Comparison of ENCODE assay signal across 14 cellular contexts in genomic region chr6:10451828-10452509, GRCh38. TPM values are rescaled to one million over a fixed set of nuclear protein-coding genes. Genes with fewer than 3 reads are reported as not detected.
DNase-seq lines count a peak whose midpoint lies in the region; ATAC-seq, FAIRE-seq and TF ChIP-seq lines count a peak whose summit lies in the region.
"Had no signal": no experiment of that assay in that cellular context is flagged by ENCODE, and none has a peak within 500 bp of the region (broad histone marks: within the 10 kb centered on the region; RNA-seq: fewer than 3 reads in every experiment).

No MANE protein-coding gene starts in this region.

- H3K14ac ChIP-seq in IMR-90 (replicated peaks; ENCODE audit: low read depth, low read length) (no peak overlapping the region), H9 (ENCODE audit: insufficient read depth, low read length) (no peak overlapping the region)

- TF ChIP-seq CTCF in A549 (IDR thresholded peaks at IDR 0.05), result no peak
- no peak for TF ChIP-seq CTCF in IMR-90 (conservative IDR thresholded peaks at IDR 0.05; ENCODE audit: low read depth, low read length)
- no peak for TF ChIP-seq CTCF in astrocyte of the spinal cord (IDR thresholded peaks at IDR 0.05; ENCODE audit: low read depth, low read length)
- TF ChIP-seq CTCF in lower leg skin (IDR thresholded peaks at IDR 0.05), result no peak
- no peak for TF ChIP-seq CTCF in H9 (conservative IDR thresholded peaks at IDR 0.05)

- peaks cover 0 to 7% of the 10 kb centered on the region in 2 experiments; a peak in 2 of 4 replicates for H3K4me1 Mint-ChIP-seq in H9

- H3T11ph ChIP-seq in H9 (ENCODE audit: low read length), result no peak overlapping the region

- H4K20me1 ChIP-seq in IMR-90 (ENCODE audit: insufficient read depth, low read length) (no peaks in the 10 kb centered on the region), H9 (ENCODE audit: control insufficient read depth, insufficient read depth, insufficient read length) (no peaks in the 10 kb centered on the region)

- H3K9me3 Mint-ChIP-seq in H9, result no peaks in the 10 kb centered on the region

- no peaks in the 10 kb centered on the region for H3K36me3 Mint-ChIP-seq in H9 (ENCODE audit: insufficient read depth in 1 of 3, low read depth in 3 of 3)

- H2AFZ ChIP-seq in IMR-90 (replicated peaks; ENCODE audit: low read length, poor library complexity), result peak overlapping the region; percentile 63
- no peak overlapping the region for H2AFZ ChIP-seq in H9 (ENCODE audit: low read length)

- no peak overlapping the region for H2AK5ac ChIP-seq in IMR-90 (ENCODE audit: low read depth, low read length)
- H2AK5ac ChIP-seq in H9 (ENCODE audit: insufficient read length, low read length), result no peak overlapping the region

- no peak overlapping the region for H2BK120ac ChIP-seq in IMR-90 (ENCODE audit: low read depth, low read length)
- H2BK120ac ChIP-seq in H9 (ENCODE audit: low read depth, low read length, poor library complexity, severe bottlenecking), result no peak overlapping the region

- H3K4me2 ChIP-seq in A549 (peak overlapping the region; percentile 73), IMR-90 (ENCODE audit: low read depth, low read length) (no peak overlapping the region), H9 (ENCODE audit: insufficient read depth, insufficient read length, low read length) (no peak overlapping the region)

- BruUV-seq in IMR-90 (replicated peaks; lab: Mats Ljungman, UMichigan), result no TSS peak

- H2BK5ac ChIP-seq in IMR-90 (ENCODE audit: low read depth, low read length, poor library complexity, severe bottlenecking) (no peak overlapping the region), H9 (ENCODE audit: insufficient read length, low read length) (no peak overlapping the region)

- ATAC-seq in A549, result peak; percentile 98 to 100
- peak; percentile 83 for ATAC-seq in IMR-90 (ENCODE audit: low read depth)
- no peak for ATAC-seq in HG03378 (IDR thresholded peaks at IDR 0.05; ENCODE audit: unreplicated experiment)
- ATAC-seq: K562 had no signal

- H3K27me3 ChIP-seq in IMR-90 (ENCODE audit: control insufficient read depth, insufficient read depth, low read length), result no peaks in the 10 kb centered on the region
- H3K27me3 ChIP-seq in H9 (ENCODE audit: insufficient read depth, low read length), result no peaks in the 10 kb centered on the region
- H3K27me3 ChIP-seq: BE2C had no signal

- H3K23ac ChIP-seq in IMR-90 (ENCODE audit: low read depth, low read length) (no peak overlapping the region), H9 (ENCODE audit: insufficient read length, low read depth, low read length) (no peak overlapping the region)

- intact Hi-C loops in IMR-90 (cut with micrococcal nuclease), result no loop called here
- intact Hi-C loops in lower leg skin (cut with DNase I; ENCODE audit: low total_unique reads), result no loop called here

- H2BK15ac ChIP-seq in IMR-90 (ENCODE audit: low read depth, low read length) (no peak overlapping the region), H9 (ENCODE audit: low read depth, low read length) (no peak overlapping the region)

- H3K56ac ChIP-seq in IMR-90 (ENCODE audit: extremely low read depth, insufficient read depth, low read length), result no peak overlapping the region
- no peak overlapping the region for H3K56ac ChIP-seq in H9 (ENCODE audit: insufficient read length, low read depth, low read length)

- DNase-seq in A549 (ENCODE audit: low read depth in 1 of 2, low spot score in 1 of 2) (peak; percentile 81 to 98), IMR-90 (peak; percentile 50), astrocyte of the spinal cord (ENCODE audit: low read depth, low spot score) (peak; percentile 76), lower leg skin (ENCODE audit: low spot score in 2 of 2) (peak; percentile 63 to 87), H9 (no peak), NCI-H1436 treated with DMSO at 0.1 percent for 48 hours (lab: John Stamatoyannopoulos, UW) (no peak)
- DNase-seq in activated CD8-positive, alpha-beta memory T cell treated with anti-CD3 and anti-CD28 coated beads for 24 hours, result no peak
- DNase-seq: BE2C, caudate nucleus, OCI-M1 had no signal

- H4K5ac ChIP-seq in IMR-90 (ENCODE audit: low read depth, low read length), result no peak overlapping the region
- H4K5ac ChIP-seq in H9 (ENCODE audit: insufficient read length, low read depth, low read length), result no peak overlapping the region

- 8% methylated on average over 11 of the region's 11 CpGs for WGBS in A549 (ENCODE audit: missing lambda C conversion rate)
- WGBS in IMR-90 (ENCODE audit: extremely low coverage in 2 of 2, insufficient read length in 1 of 2), 2 experiments, result no CpG with 5 or more reads among the region's 11 CpGs
- 27 to 39% methylated on average over 11 of the region's 11 CpGs for WGBS in lower leg skin, 2 donors
- WGBS in H9 (ENCODE audit: extremely low coverage, insufficient read length, low lambda C conversion rate), result no CpG with 5 or more reads among the region's 11 CpGs

- no peak overlapping the region for H3K4me3 Mint-ChIP-seq in H9

- CTCF ChIA-PET in A549 (lab: Yijun Ruan, JAX) (interaction anchor here (0.9 to 4.8 kb wide), 3 partner anchors 11 to 27 kb away, joined by 3 to 26 read pairs (median 6); no protein-coding TSS in a partner anchor), IMR-90 (lab: Yijun Ruan, JAX) (no interaction called here)

- in situ Hi-C loops in IMR-90 (cut with MboI; ENCODE audit: low sequenced_read_pairs), result no loop called here
- in situ Hi-C loops in astrocyte of the spinal cord (cut with HindIII; ENCODE audit: low sequenced_read_pairs), result no loop called here

- H3K4me3 ChIP-seq in A549 (no peak overlapping the region), IMR-90 (ENCODE audit: insufficient read depth, low read depth, low read length) (no peak overlapping the region), astrocyte of the spinal cord (ENCODE audit: low read depth, low read length) (no peak overlapping the region), lower leg skin (ENCODE audit: low read depth, poor library complexity, severe bottlenecking) (no peak overlapping the region)
- H3K4me3 ChIP-seq: K562 had no signal

- H3K27ac ChIP-seq in A549 (peak overlapping the region; percentile 88 to 99), IMR-90 (ENCODE audit: insufficient read depth, low read length) (no peak overlapping the region), H9 (ENCODE audit: insufficient read length, low read depth, low read length) (no peak overlapping the region)

- H3K9ac ChIP-seq in IMR-90 (ENCODE audit: low read depth, low read length) (no peak overlapping the region), H9 (ENCODE audit: extremely low read depth, insufficient read length, low read length) (no peak overlapping the region)

- no peaks in the 10 kb centered on the region for H3K79me1 ChIP-seq in IMR-90 (ENCODE audit: low read depth in 1 of 2, low read length in 2 of 2)
- no peaks in the 10 kb centered on the region for H3K79me1 ChIP-seq in H9 (ENCODE audit: insufficient read depth, low read depth, low read length, poor library complexity, severe bottlenecking)

- H3K27me3 Mint-ChIP-seq in H9 (ENCODE audit: low read depth), result peaks cover 2% of the 10 kb centered on the region; the same call in 1 of the 2 replicates

- peak; percentile 28 for FAIRE-seq in A549 (lab: Jason Lieb, UNC)
- FAIRE-seq: K562 had no signal

- no peak overlapping the region for H2BK12ac ChIP-seq in H9 (ENCODE audit: insufficient read length, low read depth, low read length)

- no peaks in the 10 kb centered on the region for H3K36me3 ChIP-seq in IMR-90 (ENCODE audit: control insufficient read depth, insufficient read depth, low read length)
- H3K36me3 ChIP-seq: BE2C had no signal

- no peak overlapping the region for H3K18ac ChIP-seq in IMR-90 (ENCODE audit: low read depth, low read length)
- H3K18ac ChIP-seq in H9 (ENCODE audit: insufficient read length, low read depth, low read length), result no peak overlapping the region

- no peak for TF ChIP-seq POLR2A in A549 (IDR thresholded peaks at IDR 0.05; ENCODE audit: low read length)
- TF ChIP-seq POLR2A in IMR-90 (IDR thresholded peaks at IDR 0.05; ENCODE audit: low read depth, low read length), result no peak
- no peak for TF ChIP-seq POLR2A in lower leg skin (IDR thresholded peaks at IDR 0.05)

- H4K91ac ChIP-seq in IMR-90 (ENCODE audit: insufficient read depth, low read depth, low read length), result no peak overlapping the region
- H4K91ac ChIP-seq in H9 (ENCODE audit: insufficient read length, low read depth, low read length), result no peak overlapping the region

- TF ChIP-seq EP300 in A549 (IDR thresholded peaks at IDR 0.05), result peak; percentile 66 to 82; a peak in 3 of 5 replicates

- H3K79me2 ChIP-seq in H9 (ENCODE audit: insufficient read depth, low read length), result no peaks in the 10 kb centered on the region

- no peak overlapping the region for H2AK9ac ChIP-seq in IMR-90 (replicated peaks; ENCODE audit: low read depth, low read length, poor library complexity)

- H3K23me2 ChIP-seq in H9 (ENCODE audit: insufficient read length, low read depth, low read length, poor library complexity, severe bottlenecking), result no peaks in the 10 kb centered on the region

- H3K27ac Mint-ChIP-seq in H9, result peak overlapping the region in 1 of 3 experiments; percentile 19; a peak in 1 of 7 replicates

- H3K4me1 ChIP-seq in A549 (peaks cover 35% of the 10 kb centered on the region), IMR-90 (ENCODE audit: control insufficient read depth, insufficient read depth, low read length) (no peaks in the 10 kb centered on the region), H9 (ENCODE audit: insufficient read depth, low read length) (no peaks in the 10 kb centered on the region)
- H3K4me1 ChIP-seq: BE2C had no signal

- no peak overlapping the region for H2BK20ac ChIP-seq in IMR-90 (ENCODE audit: low read depth, low read length)
- H2BK20ac ChIP-seq in H9 (ENCODE audit: low read depth, low read length, poor library complexity, severe bottlenecking), result no peak overlapping the region

- no peak overlapping the region for H3K4ac ChIP-seq in IMR-90 (ENCODE audit: low read depth, low read length)
- no peak overlapping the region for H3K4ac ChIP-seq in H9 (ENCODE audit: low read depth, low read length)

- POLR2A ChIA-PET in A549 (lab: Yijun Ruan, JAX), result interaction anchor here (0.6 to 1.8 kb wide), 2 partner anchors 10 to 32 kb away, joined by 4 to 14 read pairs; no protein-coding TSS in a partner anchor
- POLR2A ChIA-PET in IMR-90 (lab: Charles Lee; ENCODE audit: unreplicated experiment), result no interaction called here

- H3K9me3 ChIP-seq in A549 (no peaks in the 10 kb centered on the region), IMR-90 (ENCODE audit: control insufficient read depth, insufficient read depth, low read length) (no peaks in the 10 kb centered on the region; the same call in 1 of the 2 replicates), H9 (ENCODE audit: control insufficient read depth, low read depth, low read length) (no peaks in the 10 kb centered on the region)
- H3K9me3 ChIP-seq: BE2C had no signal

- TF ChIP-seq RAD21 in A549 (conservative IDR thresholded peaks at IDR 0.05 in 1 of 2, IDR thresholded peaks at IDR 0.05 in 1 of 2), result peak in 1 of 2 experiments; percentile 24; a peak in 1 of 5 replicates
- TF ChIP-seq RAD21 in IMR-90 (IDR thresholded peaks at IDR 0.05; ENCODE audit: low read length), result no peak

- no peaks in the 10 kb centered on the region for H3K9me1 ChIP-seq in IMR-90 (ENCODE audit: insufficient read depth, low read length)

- dilution Hi-C loops in IMR-90 (cut with HindIII; ENCODE audit: low sequenced_read_pairs, unreplicated experiment), result no loop called here

- no peak overlapping the region for H4K8ac ChIP-seq in IMR-90 (ENCODE audit: low read depth in 2 of 2, low read length in 2 of 2)
- H4K8ac ChIP-seq in H9 (replicated peaks; ENCODE audit: insufficient read length, low read depth, low read length), result no peak overlapping the region

RNA-seq across cellular contexts. Expression of gene TFAP2A, which starts 37.1 kb away (rescaled TPM):
- polyA plus RNA-seq in A549 (2011; rRNA removed), result 10.8 and 13.1 TPM in 2 replicates
- 17.4 and 22.2 TPM in 2 replicates for polyA plus RNA-seq in A549 (2012; cell fraction: cytosol; rRNA removed)
- 21.1 and 32.8 TPM in 2 replicates for polyA plus RNA-seq in A549 (2012; cell fraction: nucleus; rRNA removed)
- 26.0 to 31.4 TPM (median 26.9 TPM) in 3 replicates for polyA plus RNA-seq in A549 (2017; fragmentation: RNase III; extraction: RNeasy Plus Mini Kit Qiagen cat#74134 plus additional on column Dnase treatment)
- 8.5 and 10.3 TPM in 2 replicates for polyA minus RNA-seq in A549 (2011; rRNA and poly(A)+ RNA removed)
- 0.72 and 1.1 TPM in 2 replicates for total RNA-seq in IMR-90 (2012; rRNA removed)
- 7.1 and 8.6 TPM in 2 replicates for polyA plus RNA-seq in IMR-90 (2012; rRNA removed)
- polyA plus RNA-seq in IMR-90 (2012; cell fraction: cytosol; rRNA removed), result 5.0 and 6.4 TPM in 2 replicates
- polyA plus RNA-seq in IMR-90 (2012; cell fraction: nucleus; rRNA removed; ENCODE audit: low replicate concordance), result 13.4 and 17.5 TPM in 2 replicates
- total RNA-seq in lower leg skin, result 100 to 1,000 TPM in 1 of 4 donors, 10 to 100 TPM in 3; 62.0 to 123 (median 63.7) TPM
- 1.6 and 2.6 TPM in 2 replicates for total RNA-seq in H9 (2021)
- total RNA-seq: activated CD8-positive, alpha-beta memory T cell treated with anti-CD3 and anti-CD28 coated beads for 36 hours; skeletal muscle tissue had no signal

Comparison
In these comparisons a context has a peak if more than half of its experiments do, and no peak if none do; other contexts are left out.
1. DNase-seq: peak in A549 (2 of 2), IMR-90 (single experiment), astrocyte of the spinal cord (single experiment) and lower leg skin (2 of 2); none in H9 (single experiment), activated CD8-positive, alpha-beta memory T cell treated with anti-CD3 and anti-CD28 coated beads for 24 hours (single experiment) and NCI-H1436 treated with DMSO at 0.1 percent for 48 hours (single experiment).
2. H3K27ac ChIP-seq: peak in A549 (2 of 2); none in IMR-90 (single experiment) and H9 (single experiment).
3. RNA of gene TFAP2A, which starts 37.1 kb away (total RNA-seq): 62.0 to 123 TPM in lower leg skin; 1.6 to 2.6 TPM in H9 and 0.72 to 1.1 TPM in IMR-90; every median in the first group is over 10 times any median in the second.